Comparison of ENCODE assay signal across 12 cellular contexts in the genomic region with DNA sequence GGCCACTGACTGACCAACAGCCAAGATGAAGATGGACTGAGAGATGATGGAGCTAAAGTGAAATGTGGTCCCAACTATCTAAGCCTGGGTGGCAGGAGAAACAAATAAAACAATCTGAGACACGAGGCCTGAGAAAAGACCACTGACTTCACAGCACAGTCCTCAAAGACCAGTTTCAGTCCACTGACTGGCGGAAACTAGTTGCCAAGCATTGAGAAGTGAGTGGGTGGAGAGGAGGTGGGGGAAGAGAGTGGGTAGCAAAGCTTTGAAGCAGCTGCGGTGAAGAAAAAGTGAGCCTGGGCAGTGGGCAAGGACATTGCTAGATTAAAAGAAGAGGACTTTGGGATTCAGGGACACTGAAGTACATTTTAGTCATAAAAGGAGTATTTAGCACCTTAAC. TPM values are rescaled to one million over a fixed set of nuclear protein-coding genes. Genes with fewer than 3 reads are reported as not detected.
DNase-seq lines count a peak whose midpoint lies in the region; ATAC-seq and TF ChIP-seq lines count a peak whose summit lies in the region.
"Had no signal": no experiment of that assay in that cellular context is flagged by ENCODE, and none has a peak within 500 bp of the region (broad histone marks: within the 10 kb centered on the region; RNA-seq: fewer than 3 reads in every experiment).

No MANE protein-coding gene starts in this region.

- H3K27me3 ChIP-seq in DOHH2 (ENCODE audit: control insufficient read depth, low read length) (no peaks in the 10 kb centered on the region), WERI-Rb-1 (ENCODE audit: insufficient read depth, low read depth, severe bottlenecking) (peaks cover 13% of the 10 kb centered on the region)
- H3K27me3 ChIP-seq: cardiac muscle cell had no signal

- H3K9me3 ChIP-seq in DOHH2 (ENCODE audit: control insufficient read depth, insufficient read depth, low read length): peaks cover 4% of the 10 kb centered on the region; the same call in 1 of the 2 replicates
- H3K9me3 ChIP-seq in WERI-Rb-1 (ENCODE audit: severe bottlenecking): no peaks in the 10 kb centered on the region

- H3K36me3 ChIP-seq in DOHH2 (ENCODE audit: control insufficient read depth, low read length) (peaks cover 87% of the 10 kb centered on the region), WERI-Rb-1 (no peaks in the 10 kb centered on the region)
- H3K36me3 ChIP-seq: cardiac muscle cell had no signal

- TF ChIP-seq CTCF in DOHH2 (IDR thresholded peaks at IDR 0.05; ENCODE audit: low read depth, low read length, poor library complexity, severe bottlenecking): no peak
- no peak for TF ChIP-seq CTCF in WERI-Rb-1 (IDR thresholded peaks at IDR 0.05; ENCODE audit: low read depth, low read length)

- peaks cover 79% of the 10 kb centered on the region for H3K4me1 ChIP-seq in DOHH2 (ENCODE audit: control insufficient read depth, low read length)

- TF ChIP-seq POLR2A in GM19099 (IDR thresholded peaks at IDR 0.05; ENCODE audit: extremely low read depth, insufficient read length, low read depth): peak; percentile 65

- H3K79me2 ChIP-seq in DOHH2 (ENCODE audit: control insufficient read depth, low read length): peaks cover 82% of the 10 kb centered on the region

- in situ Hi-C loops in ACHN (cut with HindIII; ENCODE audit: low pct_ligation_motif_present, low pct_unique_long_range_greater_than_20kb, low sequenced_read_pairs): no loop called here

- ATAC-seq in HG02642 (IDR thresholded peaks at IDR 0.05; ENCODE audit: poor library complexity, unreplicated experiment): peak; percentile 38
- ATAC-seq in HG03520 (IDR thresholded peaks at IDR 0.05; ENCODE audit: unreplicated experiment): peak; percentile 40
- ATAC-seq: left cardiac atrium had no signal

- H3K9me2 ChIP-seq in DOHH2 (replicated peaks; ENCODE audit: control insufficient read depth, low read length): no peaks in the 10 kb centered on the region

- peak overlapping the region; percentile 93 for H3K4me2 ChIP-seq in DOHH2 (ENCODE audit: low read length)

- H3K4me3 ChIP-seq in DOHH2 (ENCODE audit: low read length) (peak overlapping the region; percentile 81), WERI-Rb-1 (ENCODE audit: low read depth, low read length) (no peak overlapping the region)
- H3K4me3 ChIP-seq: cardiac muscle cell had no signal

- H4K20me1 ChIP-seq in DOHH2 (ENCODE audit: control insufficient read depth, insufficient read depth, low read depth, low read length): peaks cover 12% of the 10 kb centered on the region; the same call in 1 of the 2 replicates

- DNase-seq in NCI-H1105 (lab: John Stamatoyannopoulos, UW) (no peak), dermis blood vessel endothelial cell (no peak), WERI-Rb-1 (no peak), ACHN (no peak)
- DNase-seq: left cardiac atrium, MV-4-11 had no signal

- peaks cover 31% of the 10 kb centered on the region for H3F3A ChIP-seq in DOHH2 (ENCODE audit: control insufficient read depth, insufficient read depth)

- H3K27ac ChIP-seq in DOHH2 (ENCODE audit: low read depth, low read length) (peak overlapping the region; percentile 98), WERI-Rb-1 (no peak overlapping the region)
- H3K27ac ChIP-seq: cardiac muscle cell had no signal

RNA-seq across cellular contexts. Expression of a gene that starts 1.9 kb away (rescaled TPM):
- not detected in 2 replicates for total RNA-seq in dermis blood vessel endothelial cell
- total RNA-seq: cardiac muscle cell, Daoy had no signal

RNA-seq across cellular contexts. Expression of a gene that starts 28.2 kb away (rescaled TPM):
- total RNA-seq in dermis blood vessel endothelial cell: not detected in 2 replicates
- total RNA-seq: cardiac muscle cell, Daoy, left cardiac atrium had no signal

RNA-seq across cellular contexts. Expression of a gene that starts 35.0 kb away (rescaled TPM):
- not detected in 2 replicates for total RNA-seq in dermis blood vessel endothelial cell
- total RNA-seq: cardiac muscle cell, Daoy, left cardiac atrium had no signal

RNA-seq across cellular contexts. Expression of a gene that starts 57.6 kb away (rescaled TPM):
- total RNA-seq in dermis blood vessel endothelial cell: not detected in 2 replicates
- total RNA-seq: cardiac muscle cell, left cardiac atrium had no signal
